ENCODE assay signal across 11 cellular contexts in genomic region chr2:230796280-230796862, GRCh38.
A peak's percentile ranks its signal among the peaks of the same experiment; 100 is the strongest.
DNase-seq lines count a peak whose midpoint lies in the region; ATAC-seq lines count a peak whose summit lies in the region.
"Had no signal": no experiment of that assay in that cellular context is flagged by ENCODE, and none has a peak within 500 bp of the region (broad histone marks: within the 10 kb centered on the region; RNA-seq: fewer than 3 reads in every experiment).

No MANE protein-coding gene starts in this region.

- peak overlapping the region; percentile 61 for H3K27ac Mint-ChIP-seq in T-helper 1 cell treated with Interleukin-12 subunit alpha and Interleukin-12 subunit beta and Interleukin-4 antibody, amounts not matched to agents 30 μg/mL and 1 μg/mL, for 36 hours
- H3K27ac Mint-ChIP-seq in stimulated activated effector memory CD8-positive, alpha-beta T cell treated with anti-CD3 and anti-CD28 coated beads, Interleukin-12 subunit alpha, Interleukin-12 subunit beta, amount 100 ng/mL, for 72 hours = no peak overlapping the region
- H3K27ac Mint-ChIP-seq: nephron had no signal

- ATAC-seq in stimulated activated effector memory CD8-positive, alpha-beta T cell treated with anti-CD3 and anti-CD28 coated beads, Interleukin-12 subunit alpha, Interleukin-12 subunit beta, amount 100 ng/mL, for 72 hours = peak; percentile 24
- ATAC-seq in GM18498 (IDR thresholded peaks at IDR 0.05; ENCODE audit: unreplicated experiment) = no peak
- ATAC-seq in GM18858 (IDR thresholded peaks at IDR 0.05; ENCODE audit: unreplicated experiment) = no peak
- ATAC-seq in activated CD4-positive, CD25-positive, alpha-beta regulatory T cell treated with anti-CD3 and anti-CD28 coated beads, Interleukin-2, amount 50 U/mL, for 24 hours = no peak

- peaks cover 54% of the 10 kb centered on the region for H3K36me3 Mint-ChIP-seq in T-helper 1 cell treated with Interleukin-12 subunit alpha and Interleukin-12 subunit beta and Interleukin-4 antibody, amounts not matched to agents 30 μg/mL and 1 μg/mL, for 36 hours (ENCODE audit: low read depth)
- H3K36me3 Mint-ChIP-seq in stimulated activated effector memory CD8-positive, alpha-beta T cell treated with anti-CD3 and anti-CD28 coated beads, Interleukin-12 subunit alpha, Interleukin-12 subunit beta, amount 100 ng/mL, for 72 hours = peaks cover 73% of the 10 kb centered on the region

- H3K27me3 Mint-ChIP-seq in T-helper 1 cell treated with Interleukin-12 subunit alpha and Interleukin-12 subunit beta and Interleukin-4 antibody, amounts not matched to agents 30 μg/mL and 1 μg/mL, for 36 hours (ENCODE audit: low read depth) = no peaks in the 10 kb centered on the region

- H3K4me3 Mint-ChIP-seq in T-helper 1 cell treated with Interleukin-12 subunit alpha and Interleukin-12 subunit beta and Interleukin-4 antibody, amounts not matched to agents 30 μg/mL and 1 μg/mL, for 36 hours = no peak overlapping the region
- no peak overlapping the region for H3K4me3 Mint-ChIP-seq in stimulated activated effector memory CD8-positive, alpha-beta T cell treated with anti-CD3 and anti-CD28 coated beads, Interleukin-12 subunit alpha, Interleukin-12 subunit beta, amount 100 ng/mL, for 72 hours
- H3K4me3 Mint-ChIP-seq: nephron had no signal

- DNase-seq in H4 (ENCODE audit: low spot score) (peak; percentile 26), fibroblast of peridontal ligament (ENCODE audit: extremely low read depth) (peak; percentile 74)
- DNase-seq in stimulated activated effector memory CD8-positive, alpha-beta T cell treated with anti-CD3 and anti-CD28 coated beads, Interleukin-12 subunit alpha, Interleukin-12 subunit beta, amount 100 ng/mL, for 72 hours (ENCODE audit: low spot score in 2 of 2) = no peak
- DNase-seq: GDM1, hippocampal formation, NCI-H748 treated with DMSO at 0.1 percent for 48 hours had no signal

- peaks cover 46% of the 10 kb centered on the region for H3K4me1 Mint-ChIP-seq in T-helper 1 cell treated with Interleukin-12 subunit alpha and Interleukin-12 subunit beta and Interleukin-4 antibody, amounts not matched to agents 30 μg/mL and 1 μg/mL, for 36 hours (ENCODE audit: low read depth)
- H3K4me1 Mint-ChIP-seq in stimulated activated effector memory CD8-positive, alpha-beta T cell treated with anti-CD3 and anti-CD28 coated beads, Interleukin-12 subunit alpha, Interleukin-12 subunit beta, amount 100 ng/mL, for 72 hours = peaks cover 30% of the 10 kb centered on the region
- H3K4me1 Mint-ChIP-seq: nephron had no signal

- no peaks in the 10 kb centered on the region for H3K9me3 Mint-ChIP-seq in T-helper 1 cell treated with Interleukin-12 subunit alpha and Interleukin-12 subunit beta and Interleukin-4 antibody, amounts not matched to agents 30 μg/mL and 1 μg/mL, for 36 hours
- no peaks in the 10 kb centered on the region for H3K9me3 Mint-ChIP-seq in stimulated activated effector memory CD8-positive, alpha-beta T cell treated with anti-CD3 and anti-CD28 coated beads, Interleukin-12 subunit alpha, Interleukin-12 subunit beta, amount 100 ng/mL, for 72 hours

Comparison
In these comparisons a context has a peak if more than half of its experiments do, and no peak if none do; other contexts are left out.
1. DNase-seq: peak in H4 (single experiment) and fibroblast of peridontal ligament (single experiment); none in stimulated activated effector memory CD8-positive, alpha-beta T cell treated with anti-CD3 and anti-CD28 coated beads, Interleukin-12 subunit alpha, Interleukin-12 subunit beta, amount 100 ng/mL, for 72 hours (0 of 2).